In the genomic region with DNA sequence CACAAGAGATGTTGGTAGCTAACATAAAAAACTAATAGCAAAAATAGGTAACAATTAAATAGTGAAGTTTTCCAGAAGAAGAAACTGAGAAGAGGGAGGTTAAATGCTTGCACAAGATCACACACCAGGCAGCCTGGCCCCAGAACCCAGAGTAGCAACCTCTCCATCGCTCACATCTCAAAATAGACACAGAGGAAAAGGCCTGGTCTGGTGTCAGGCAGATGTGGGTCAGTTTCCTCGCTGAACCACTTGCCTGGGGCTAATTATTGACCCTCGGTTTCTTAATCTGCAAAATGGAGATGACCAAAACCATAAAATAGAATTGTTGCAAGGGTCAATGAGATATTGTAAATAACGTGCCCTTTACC, we compare ENCODE assay signal across 27 cellular contexts.
"Had no signal": no experiment of that assay in that cellular context is flagged by ENCODE, and none has a peak within 500 bp of the region (broad histone marks: within the 10 kb centered on the region; RNA-seq: fewer than 3 reads in every experiment).

No MANE protein-coding gene starts in this region.

- H3K36me3 ChIP-seq: heart right ventricle, neutrophil, ovary, prostate gland, thoracic aorta, WERI-Rb-1 had no signal

- H3K4me1 Mint-ChIP-seq: activated naive CD8-positive, alpha-beta T cell treated with anti-CD3 and anti-CD28 coated beads, Interleukin-2, amount 50 U/mL, for 24 hours; stimulated activated effector memory CD8-positive, alpha-beta T cell treated with anti-CD3 and anti-CD28 coated beads, Interleukin-12 subunit alpha, Interleukin-12 subunit beta, amount 100 ng/mL, for 72 hours had no signal

- H3K9me3 ChIP-seq: heart right ventricle, mucosa of descending colon, neutrophil, ovary, prostate gland, thoracic aorta had no signal

- H3K36me3 Mint-ChIP-seq: activated CD4-positive, alpha-beta memory T cell treated with anti-CD3 and anti-CD28 coated beads for 36 hours; stimulated activated effector memory CD8-positive, alpha-beta T cell treated with anti-CD3 and anti-CD28 coated beads, Interleukin-12 subunit alpha, Interleukin-12 subunit beta, amount 100 ng/mL, for 72 hours had no signal

- DNase-seq: activated CD4-positive, alpha-beta memory T cell treated with anti-CD3 and anti-CD28 coated beads for 36 hours; activated CD4-positive, alpha-beta T cell treated with anti-CD3 and anti-CD28 coated beads for 48 hours; activated CD8-positive, alpha-beta memory T cell treated with anti-CD3 and anti-CD28 coated beads, Interleukin-2, amount 50 U/mL, for 4 hours; activated gamma-delta T cell; activated naive CD4-positive, alpha-beta T cell treated with anti-CD3 and anti-CD28 coated beads, Interleukin-2, amount 50 U/mL, for 16 hours; activated naive CD8-positive, alpha-beta T cell treated with anti-CD3 and anti-CD28 coated beads, Interleukin-2, amount 50 U/mL, for 24 hours; activated T-cell treated with anti-CD3 and anti-CD28 coated beads, Interleukin-2, amount 50 U/mL, for 1 hour; amygdala; cerebellar nuclear complex; foreskin keratinocyte; heart right ventricle; mucosa of descending colon; nephron progenitor cell; ovary; stimulated activated CD4-positive, alpha-beta T cell treated with anti-CD3 and anti-CD28 coated beads, Interleukin-4, amount 100 ng/mL, for 24 hours; WERI-Rb-1 had no signal

- H3K4me3 Mint-ChIP-seq: activated CD4-positive, alpha-beta memory T cell treated with anti-CD3 and anti-CD28 coated beads for 36 hours; activated naive CD8-positive, alpha-beta T cell treated with anti-CD3 and anti-CD28 coated beads, Interleukin-2, amount 50 U/mL, for 24 hours; activated T-helper 1 cell treated with anti-CD3 and anti-CD28 coated beads, Interleukin-12 subunit alpha, Interleukin-12 subunit beta, Interleukin-2, Interleukin-4 antibody, amounts not matched to agents 30 ng/mL and 10 ng/mL and 1 ng/mL, durations not matched to agents 14 hours and 24 hours and 36 hours; nephron progenitor cell; stimulated activated effector memory CD8-positive, alpha-beta T cell treated with anti-CD3 and anti-CD28 coated beads, Interleukin-12 subunit alpha, Interleukin-12 subunit beta, amount 100 ng/mL, for 72 hours; stimulated activated naive CD8-positive, alpha-beta T cell treated with anti-CD3 and anti-CD28 coated beads, Interleukin-15, Interleukin-2, amounts not matched to agents 100 ng/mL and 50 ng/mL, for 24 hours had no signal

- H3K27me3 ChIP-seq: foreskin keratinocyte, neutrophil, ovary had no signal

- H3K4me3 ChIP-seq: coronary artery, heart right ventricle, lung, mucosa of descending colon, ovary, prostate gland, thoracic aorta had no signal

- H3K9me3 Mint-ChIP-seq: activated CD4-positive, alpha-beta memory T cell treated with anti-CD3 and anti-CD28 coated beads for 36 hours; activated naive CD8-positive, alpha-beta T cell treated with anti-CD3 and anti-CD28 coated beads, Interleukin-2, amount 50 U/mL, for 24 hours; activated T-helper 1 cell treated with anti-CD3 and anti-CD28 coated beads, Interleukin-12 subunit alpha, Interleukin-12 subunit beta, Interleukin-2, Interleukin-4 antibody, amounts not matched to agents 30 ng/mL and 10 ng/mL and 1 ng/mL, durations not matched to agents 14 hours and 24 hours and 36 hours; nephron progenitor cell; stimulated activated effector memory CD8-positive, alpha-beta T cell treated with anti-CD3 and anti-CD28 coated beads, Interleukin-12 subunit alpha, Interleukin-12 subunit beta, amount 100 ng/mL, for 72 hours; stimulated activated naive CD8-positive, alpha-beta T cell treated with anti-CD3 and anti-CD28 coated beads, Interleukin-15, Interleukin-2, amounts not matched to agents 100 ng/mL and 50 ng/mL, for 24 hours had no signal

- H3K4me1 ChIP-seq: prostate gland had no signal

- H3K27ac ChIP-seq: coronary artery, foreskin keratinocyte, neutrophil, ovary, prostate gland, thoracic aorta, WERI-Rb-1 had no signal

- H3K27ac Mint-ChIP-seq: activated CD4-positive, alpha-beta memory T cell treated with anti-CD3 and anti-CD28 coated beads for 36 hours; activated naive CD8-positive, alpha-beta T cell treated with anti-CD3 and anti-CD28 coated beads, Interleukin-2, amount 50 U/mL, for 24 hours; activated T-helper 1 cell treated with anti-CD3 and anti-CD28 coated beads, Interleukin-12 subunit alpha, Interleukin-12 subunit beta, Interleukin-2, Interleukin-4 antibody, amounts not matched to agents 30 ng/mL and 10 ng/mL and 1 ng/mL, durations not matched to agents 14 hours and 24 hours and 36 hours; nephron progenitor cell; stimulated activated effector memory CD8-positive, alpha-beta T cell treated with anti-CD3 and anti-CD28 coated beads, Interleukin-12 subunit alpha, Interleukin-12 subunit beta, amount 100 ng/mL, for 72 hours; stimulated activated naive CD8-positive, alpha-beta T cell treated with anti-CD3 and anti-CD28 coated beads, Interleukin-15, Interleukin-2, amounts not matched to agents 100 ng/mL and 50 ng/mL, for 24 hours had no signal

- H3K27me3 Mint-ChIP-seq: activated naive CD8-positive, alpha-beta T cell treated with anti-CD3 and anti-CD28 coated beads, Interleukin-2, amount 50 U/mL, for 24 hours; stimulated activated naive CD8-positive, alpha-beta T cell treated with anti-CD3 and anti-CD28 coated beads, Interleukin-15, Interleukin-2, amounts not matched to agents 100 ng/mL and 50 ng/mL, for 24 hours had no signal

- ATAC-seq: activated CD4-positive, CD25-positive, alpha-beta regulatory T cell treated with anti-CD3 and anti-CD28 coated beads, Interleukin-2, amount 50 U/mL, for 24 hours; activated naive CD8-positive, alpha-beta T cell treated with anti-CD3 and anti-CD28 coated beads, Interleukin-2, amount 50 U/mL, for 24 hours; esophagus mucosa; foreskin keratinocyte; left lobe of liver; mucosa of descending colon; stimulated activated effector memory CD8-positive, alpha-beta T cell treated with anti-CD3 and anti-CD28 coated beads, Interleukin-12 subunit alpha, Interleukin-12 subunit beta, amount 100 ng/mL, for 72 hours had no signal
